8 cellular contexts compared by ENCODE assay signal in the genomic region with DNA sequence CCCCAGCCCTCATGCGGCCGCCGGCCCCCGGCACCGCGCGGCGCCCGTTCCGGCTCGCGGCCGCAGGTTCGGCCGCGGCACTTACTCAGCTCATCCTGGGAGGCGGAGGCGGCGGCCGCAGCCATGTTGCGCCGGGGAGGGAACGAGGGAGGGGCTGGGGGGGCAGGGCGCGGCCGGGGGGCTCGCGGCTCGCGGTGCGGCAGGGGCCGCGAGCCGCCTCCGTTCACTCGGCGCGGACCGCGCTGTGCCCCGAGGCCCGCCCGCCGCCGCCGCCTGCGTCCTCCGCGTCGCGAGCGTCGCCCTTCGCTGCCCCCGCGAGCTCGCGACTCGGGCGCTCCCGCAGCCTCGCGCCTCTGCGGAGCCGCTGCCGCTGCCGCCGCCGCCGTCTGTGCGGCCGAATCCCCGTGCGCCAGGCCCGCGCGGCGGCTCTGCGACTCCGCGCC. TPM values are rescaled to one million over a fixed set of nuclear protein-coding genes. Genes with fewer than 3 reads are reported as not detected.
DNase-seq lines count a peak whose midpoint lies in the region; ATAC-seq and TF ChIP-seq lines count a peak whose summit lies in the region.

No MANE protein-coding gene starts in this region.

- H3K9me3 ChIP-seq in right atrium auricular region, result no peaks in the 10 kb centered on the region

- H3K4me1 Mint-ChIP-seq in activated T-helper 1 cell treated with anti-CD3 and anti-CD28 coated beads, Interleukin-12 subunit alpha, Interleukin-12 subunit beta, Interleukin-2, Interleukin-4 antibody, amounts not matched to agents 30 ng/mL and 10 ng/mL and 1 ng/mL, durations not matched to agents 14 hours and 24 hours and 36 hours (ENCODE audit: low read depth), result peaks cover 39% of the 10 kb centered on the region

- no peak overlapping the region for H3K27ac Mint-ChIP-seq in activated T-helper 1 cell treated with anti-CD3 and anti-CD28 coated beads, Interleukin-12 subunit alpha, Interleukin-12 subunit beta, Interleukin-2, Interleukin-4 antibody, amounts not matched to agents 30 ng/mL and 10 ng/mL and 1 ng/mL, durations not matched to agents 14 hours and 24 hours and 36 hours

- DNase-seq in activated T-helper 1 cell treated with Interleukin-2 at 50 U/mL for 16 hours (ENCODE audit: low read depth) (peak; percentile 38), NCI-H226 (peak; percentile 42), right atrium auricular region (ENCODE audit: low spot score) (no peak), SKM-1 treated with dmso at 0.1 percent for 144 hours (lab: John Stamatoyannopoulos, UW; ENCODE audit: unreplicated experiment) (no peak)
- DNase-seq in activated T-helper 1 cell treated with anti-CD3 and anti-CD28 coated beads, Interleukin-12 subunit alpha, Interleukin-12 subunit beta, Interleukin-2, Interleukin-4 antibody, amounts not matched to agents 30 ng/mL and 10 ng/mL and 1 ng/mL, durations not matched to agents 14 hours and 24 hours and 36 hours (ENCODE audit: low spot score), result no peak
- peak; percentile 28 for DNase-seq in activated gamma-delta T cell treated with anti-CD3 and anti-CD28 coated beads, Interleukin-2, amount 50 U/mL, for 16 hours (ENCODE audit: low read depth)
- DNase-seq in stimulated activated CD4-positive, alpha-beta T cell treated with anti-CD3 and anti-CD28 coated beads, Interleukin-12 subunit alpha, Interleukin-12 subunit beta, amount 100 ng/mL, for 24 hours (ENCODE audit: low read depth in 2 of 2), result peak; percentile 16 to 38

- peaks cover 15% of the 10 kb centered on the region for H3K36me3 Mint-ChIP-seq in activated T-helper 1 cell treated with anti-CD3 and anti-CD28 coated beads, Interleukin-12 subunit alpha, Interleukin-12 subunit beta, Interleukin-2, Interleukin-4 antibody, amounts not matched to agents 30 ng/mL and 10 ng/mL and 1 ng/mL, durations not matched to agents 14 hours and 24 hours and 36 hours (ENCODE audit: low read depth)

- no peak overlapping the region for H3K4me3 Mint-ChIP-seq in activated T-helper 1 cell treated with anti-CD3 and anti-CD28 coated beads, Interleukin-12 subunit alpha, Interleukin-12 subunit beta, Interleukin-2, Interleukin-4 antibody, amounts not matched to agents 30 ng/mL and 10 ng/mL and 1 ng/mL, durations not matched to agents 14 hours and 24 hours and 36 hours

- intact Hi-C loops in activated T-helper 1 cell treated with anti-CD3 and anti-CD28 coated beads, Interleukin-12 subunit alpha, Interleukin-12 subunit beta, Interleukin-2, Interleukin-4 antibody, amounts not matched to agents 30 ng/mL and 10 ng/mL and 1 ng/mL, durations not matched to agents 14 hours and 24 hours and 36 hours (cut with micrococcal nuclease), result loop anchor here (2.0 to 10.0 kb wide), 8 partner anchors 179 to 1931 kb away; a partner anchor contains a TSS

- TF ChIP-seq CTCF in right atrium auricular region (IDR thresholded peaks at IDR 0.05), result no peak

- H3K36me3 ChIP-seq in right atrium auricular region, result no peaks in the 10 kb centered on the region

- no peaks in the 10 kb centered on the region for H3K9me3 Mint-ChIP-seq in activated T-helper 1 cell treated with anti-CD3 and anti-CD28 coated beads, Interleukin-12 subunit alpha, Interleukin-12 subunit beta, Interleukin-2, Interleukin-4 antibody, amounts not matched to agents 30 ng/mL and 10 ng/mL and 1 ng/mL, durations not matched to agents 14 hours and 24 hours and 36 hours

- peak; percentile 32 for ATAC-seq in HG02623 (IDR thresholded peaks at IDR 0.05; ENCODE audit: unreplicated experiment)

- H3K27ac ChIP-seq in right atrium auricular region, result peak overlapping the region; percentile 98 to 99

- H3K27me3 ChIP-seq in right atrium auricular region, result no peaks in the 10 kb centered on the region

- peaks cover 0 to 38% of the 10 kb centered on the region in 2 donors for H3K4me1 ChIP-seq in right atrium auricular region

- peak overlapping the region; percentile 83 to 98 for H3K4me3 ChIP-seq in right atrium auricular region

- peaks cover 3% of the 10 kb centered on the region for H3K27me3 Mint-ChIP-seq in activated T-helper 1 cell treated with anti-CD3 and anti-CD28 coated beads, Interleukin-12 subunit alpha, Interleukin-12 subunit beta, Interleukin-2, Interleukin-4 antibody, amounts not matched to agents 30 ng/mL and 10 ng/mL and 1 ng/mL, durations not matched to agents 14 hours and 24 hours and 36 hours (ENCODE audit: insufficient read depth)

RNA-seq across cellular contexts. Expression of a gene that starts 0.7 kb away (rescaled TPM):
- total RNA-seq in activated T-helper 1 cell treated with anti-CD3 and anti-CD28 coated beads, Interleukin-12 subunit alpha, Interleukin-12 subunit beta, Interleukin-2, Interleukin-4 antibody, amounts not matched to agents 30 ng/mL and 10 ng/mL and 1 ng/mL, durations not matched to agents 14 hours and 24 hours and 36 hours, result 98.9 and 110 TPM in 2 replicates
- 10 to 100 TPM; 62.7 to 75.5 TPM for total RNA-seq in right atrium auricular region

RNA-seq across cellular contexts. Expression of a gene that starts 41.5 kb away (rescaled TPM):
- total RNA-seq in activated T-helper 1 cell treated with anti-CD3 and anti-CD28 coated beads, Interleukin-12 subunit alpha, Interleukin-12 subunit beta, Interleukin-2, Interleukin-4 antibody, amounts not matched to agents 30 ng/mL and 10 ng/mL and 1 ng/mL, durations not matched to agents 14 hours and 24 hours and 36 hours, result 2.4 and 3.5 TPM in 2 replicates
- total RNA-seq in right atrium auricular region, result 1 to 10 TPM; 5.5 to 6.9 TPM

Comparison
In these comparisons a context has a peak if more than half of its experiments do, and no peak if none do; other contexts are left out.
1. DNase-seq: peak in activated T-helper 1 cell treated with Interleukin-2 at 50 U/mL for 16 hours (single experiment), NCI-H226 (single experiment), activated gamma-delta T cell treated with anti-CD3 and anti-CD28 coated beads, Interleukin-2, amount 50 U/mL, for 16 hours (single experiment) and stimulated activated CD4-positive, alpha-beta T cell treated with anti-CD3 and anti-CD28 coated beads, Interleukin-12 subunit alpha, Interleukin-12 subunit beta, amount 100 ng/mL, for 24 hours (2 of 2); none in activated T-helper 1 cell treated with anti-CD3 and anti-CD28 coated beads, Interleukin-12 subunit alpha, Interleukin-12 subunit beta, Interleukin-2, Interleukin-4 antibody, amounts not matched to agents 30 ng/mL and 10 ng/mL and 1 ng/mL, durations not matched to agents 14 hours and 24 hours and 36 hours (single experiment), right atrium auricular region (single experiment) and SKM-1 treated with dmso at 0.1 percent for 144 hours (single experiment).